10 cellular contexts compared by ENCODE assay signal in genomic region chrX:137427061-137427778, GRCh38.
DNase-seq lines count a peak whose midpoint lies in the region; ATAC-seq and TF ChIP-seq lines count a peak whose summit lies in the region.
"Had no signal": no experiment of that assay in that cellular context is flagged by ENCODE, and none has a peak within 500 bp of the region (broad histone marks: within the 10 kb centered on the region; RNA-seq: fewer than 3 reads in every experiment).

No MANE protein-coding gene starts in this region.

- peaks cover 16% of the 10 kb centered on the region for H3K4me1 ChIP-seq in body of pancreas

- ATAC-seq in naive thymus-derived CD8-positive, alpha-beta T cell, result no peak
- no peak for ATAC-seq in body of pancreas

- no peak overlapping the region for H3K27ac Mint-ChIP-seq in HFFc6
- no peak overlapping the region for H3K27ac Mint-ChIP-seq in dendritic cell treated with granulocyte-macrophage colony-stimulating factor and Interleukin-4, amounts not matched to agents 40 ng/mL and 50 ng/mL, for 4 days
- H3K27ac Mint-ChIP-seq in naive thymus-derived CD8-positive, alpha-beta T cell, result no peak overlapping the region

- no peak overlapping the region for H3K27ac ChIP-seq in body of pancreas

- no peaks in the 10 kb centered on the region for H3K36me3 Mint-ChIP-seq in HFFc6 (ENCODE audit: low read depth)
- H3K36me3 Mint-ChIP-seq in dendritic cell treated with granulocyte-macrophage colony-stimulating factor and Interleukin-4, amounts not matched to agents 40 ng/mL and 50 ng/mL, for 4 days (ENCODE audit: low read depth), result no peaks in the 10 kb centered on the region
- H3K36me3 Mint-ChIP-seq in naive thymus-derived CD8-positive, alpha-beta T cell, result peaks cover 3 to 10% (median 3%) of the 10 kb centered on the region in 3 donors

- H3K4me3 ChIP-seq in AG09309 (ENCODE audit: control insufficient read depth, low read depth, low read length) (peak overlapping the region; percentile 57), body of pancreas (no peak overlapping the region)

- intact Hi-C loops in dendritic cell treated with granulocyte-macrophage colony-stimulating factor and Interleukin-4, amounts not matched to agents 40 ng/mL and 50 ng/mL, for 4 days (cut with micrococcal nuclease), result loop anchor here (10.0 kb wide), 1 partner anchor 138 kb away; the partner anchor contains the start of gene ZIC3
- intact Hi-C loops in body of pancreas (cut with DNase I), result no loop called here

- no peaks in the 10 kb centered on the region for H3K9me3 ChIP-seq in body of pancreas

- H3K4me3 Mint-ChIP-seq in HFFc6, result peak overlapping the region; percentile 75
- peak overlapping the region; percentile 76 for H3K4me3 Mint-ChIP-seq in dendritic cell treated with granulocyte-macrophage colony-stimulating factor and Interleukin-4, amounts not matched to agents 40 ng/mL and 50 ng/mL, for 4 days
- H3K4me3 Mint-ChIP-seq in naive thymus-derived CD8-positive, alpha-beta T cell, result peak overlapping the region; percentile 69 to 89 (median 82)

- POLR2A ChIA-PET in naive thymus-derived CD8-positive, alpha-beta T cell (lab: Charles Lee), result no interaction called here

- TF ChIP-seq POLR2A in body of pancreas (IDR thresholded peaks at IDR 0.05), result no peak

- DNase-seq in AG09309 (ENCODE audit: low read depth), result no peak
- DNase-seq in HFFc6, result no peak
- no peak for DNase-seq in naive thymus-derived CD8-positive, alpha-beta T cell
- no peak for DNase-seq in body of pancreas
- no peak for DNase-seq in activated CD4-positive, CD25-positive, alpha-beta regulatory T cell treated with anti-CD3 and anti-CD28 coated beads, Interleukin-2, amount 50 U/mL, for 72 hours
- no peak for DNase-seq in activated CD4-positive, alpha-beta T cell treated with anti-CD3 and anti-CD28 coated beads, Interleukin-2, amount 50 U/mL, for 1 hour
- no peak for DNase-seq in NCI-H526 (lab: John Stamatoyannopoulos, UW)
- DNase-seq: effector CD8-positive, alpha-beta T cell; KBM-7 had no signal

- TF ChIP-seq CTCF in AG09309 (IDR thresholded peaks at IDR 0.05; ENCODE audit: control insufficient read depth, insufficient read depth, low read depth, low read length, missing control alignments), result no peak
- no peak for TF ChIP-seq CTCF in HFFc6 (IDR thresholded peaks at IDR 0.05)
- no peak for TF ChIP-seq CTCF in body of pancreas (IDR thresholded peaks at IDR 0.05)

- no peaks in the 10 kb centered on the region for H3K4me1 Mint-ChIP-seq in HFFc6 (ENCODE audit: low read depth)
- peaks cover 12% of the 10 kb centered on the region for H3K4me1 Mint-ChIP-seq in dendritic cell treated with granulocyte-macrophage colony-stimulating factor and Interleukin-4, amounts not matched to agents 40 ng/mL and 50 ng/mL, for 4 days (ENCODE audit: low read depth)
- H3K4me1 Mint-ChIP-seq in naive thymus-derived CD8-positive, alpha-beta T cell, result peaks cover 3 to 15% (median 12%) of the 10 kb centered on the region in 4 donors

- no peaks in the 10 kb centered on the region for H3K36me3 ChIP-seq in body of pancreas (replicated peaks in 1 of 2; ENCODE audit: insufficient read depth in 1 of 2, low read depth in 2 of 2)

- WGBS in body of pancreas, 2 donors, result 2 to 5% methylated on average over 10 to 41 of the region's 50 CpGs

- H3K27me3 ChIP-seq in body of pancreas, result peaks cover 5 to 13% of the 10 kb centered on the region in 2 donors

- H3K27me3 Mint-ChIP-seq in HFFc6 (ENCODE audit: insufficient read depth), result peaks cover 13% of the 10 kb centered on the region
- H3K27me3 Mint-ChIP-seq in dendritic cell treated with granulocyte-macrophage colony-stimulating factor and Interleukin-4, amounts not matched to agents 40 ng/mL and 50 ng/mL, for 4 days, result peaks cover 81% of the 10 kb centered on the region
- H3K27me3 Mint-ChIP-seq in naive thymus-derived CD8-positive, alpha-beta T cell, result peaks cover 33 to 66% (median 43%) of the 10 kb centered on the region in 5 donors

- H3K9me3 Mint-ChIP-seq in HFFc6, result no peaks in the 10 kb centered on the region
- no peaks in the 10 kb centered on the region for H3K9me3 Mint-ChIP-seq in dendritic cell treated with granulocyte-macrophage colony-stimulating factor and Interleukin-4, amounts not matched to agents 40 ng/mL and 50 ng/mL, for 4 days
- H3K9me3 Mint-ChIP-seq in naive thymus-derived CD8-positive, alpha-beta T cell, result peaks cover 0 to 20% (median 4%) of the 10 kb centered on the region in 9 donors
